In the genomic region with DNA sequence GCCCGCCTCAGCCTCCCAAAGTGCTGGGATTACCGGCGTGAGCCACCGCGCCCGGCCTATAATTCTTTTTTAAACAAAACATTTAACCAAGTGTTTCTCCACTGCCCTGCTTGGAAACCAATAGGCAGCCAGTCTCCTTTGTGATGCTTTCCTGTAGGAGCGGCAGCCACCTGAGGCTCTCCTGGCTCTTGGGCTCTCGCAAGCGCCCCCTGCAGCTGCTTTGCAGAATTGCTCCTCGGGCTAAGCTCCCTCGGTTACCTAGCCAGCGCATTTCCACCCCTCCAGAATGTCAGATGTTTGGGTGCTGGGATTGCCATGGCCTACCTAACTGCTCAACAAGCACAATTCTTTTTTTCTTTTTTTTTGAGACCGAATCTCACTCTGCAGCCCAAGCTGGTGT, we compare ENCODE assay signal across 12 cellular contexts. TPM values are rescaled to one million over a fixed set of nuclear protein-coding genes. Genes with fewer than 3 reads are reported as not detected.
DNase-seq lines count a peak whose midpoint lies in the region; ATAC-seq and TF ChIP-seq lines count a peak whose summit lies in the region.
"Had no signal": no experiment of that assay in that cellular context is flagged by ENCODE, and none has a peak within 500 bp of the region (broad histone marks: within the 10 kb centered on the region; RNA-seq: fewer than 3 reads in every experiment).

No MANE protein-coding gene starts in this region.

- 91% methylated on average over 13 of the region's 13 CpGs for WGBS in liver

- TF ChIP-seq CTCF in HCT116 (IDR thresholded peaks at IDR 0.05 in 2 of 3, conservative IDR thresholded peaks at IDR 0.05 in 1 of 3; ENCODE audit: borderline replicate concordance in 1 of 3, insufficient read depth in 1 of 3, low read depth in 2 of 3, low read length in 2 of 3) (peak; percentile 23 to 79 (median 68); a peak in 5 of 6 replicates), liver (IDR thresholded peaks at IDR 0.05; ENCODE audit: low read depth, low read length, missing input control) (peak; percentile 20), omental fat pad (IDR thresholded peaks at IDR 0.05) (no peak)

- RAD21 ChIA-PET in HCT116 (lab: Charles Lee; ENCODE audit: low non-redundant PET in 1 of 2, low total read pairs in 2 of 2, uncharacterized antibody in 2 of 2, unreplicated experiment in 2 of 2): no interaction called here

- peaks cover 60% of the 10 kb centered on the region for H3K4me1 ChIP-seq in CD8-positive, alpha-beta memory T cell (ENCODE audit: insufficient read depth, low read length)
- H3K4me1 ChIP-seq in HCT116 (ENCODE audit: control insufficient read depth in 1 of 2, insufficient read depth in 2 of 2, low read length in 2 of 2) (peaks cover 0 to 7% of the 10 kb centered on the region in 2 experiments; a peak in 2 of 4 replicates), liver (ENCODE audit: control insufficient read depth in 4 of 4, insufficient read depth in 4 of 4, low read length in 3 of 4) (peaks cover 5 to 14% (median 8%) of the 10 kb centered on the region in 4 donors)

- BruUV-seq in HCT116 (replicated peaks; lab: Mats Ljungman, UMichigan): no TSS peak

- peaks cover 14% of the 10 kb centered on the region for H3K36me3 ChIP-seq in CD8-positive, alpha-beta memory T cell (ENCODE audit: insufficient read depth, low read length)
- peaks cover 0 to 3% of the 10 kb centered on the region in 2 experiments; a peak in 1 of 4 replicates for H3K36me3 ChIP-seq in HCT116 (ENCODE audit: control insufficient read depth in 1 of 2, insufficient read depth in 2 of 2, low read length in 2 of 2)
- H3K36me3 ChIP-seq in liver (ENCODE audit: control insufficient read depth in 4 of 4, insufficient read depth in 3 of 4, low read depth in 1 of 4, low read length in 3 of 4): peaks cover 0 to 6% (median 2%) of the 10 kb centered on the region in 4 donors

- no peak overlapping the region for H3K27ac ChIP-seq in CD8-positive, alpha-beta memory T cell (ENCODE audit: low read depth, low read length)
- H3K27ac ChIP-seq in HCT116 (ENCODE audit: low read depth, low read length) (no peak overlapping the region), liver (ENCODE audit: low read depth in 1 of 2, low read length in 2 of 2) (no peak overlapping the region)
- H3K27ac ChIP-seq: suprapubic skin had no signal

- peak overlapping the region in 5 of 8 donors; percentile 47 to 90 (median 61) for H3K27ac Mint-ChIP-seq in CD8-positive, alpha-beta memory T cell
- no peak overlapping the region for H3K27ac Mint-ChIP-seq in activated T-cell treated with anti-CD3 and anti-CD28 coated beads, Interleukin-2, amount 50 U/mL, for 24 hours

- no peaks in the 10 kb centered on the region for H3K9me2 ChIP-seq in HCT116 (ENCODE audit: insufficient read depth)

- H3K27me3 ChIP-seq in CD8-positive, alpha-beta memory T cell (ENCODE audit: insufficient read depth, low read length, poor library complexity, severe bottlenecking): no peaks in the 10 kb centered on the region
- H3K27me3 ChIP-seq in HCT116 (ENCODE audit: insufficient read depth, low read length) (no peaks in the 10 kb centered on the region), liver (ENCODE audit: control insufficient read depth in 4 of 4, insufficient read depth in 4 of 4, low read length in 3 of 4) (no peaks in the 10 kb centered on the region)
- H3K27me3 ChIP-seq: suprapubic skin had no signal

- H2AFZ ChIP-seq in HCT116 (ENCODE audit: low read depth, low read length, poor library complexity, severe bottlenecking): no peak overlapping the region

- intact Hi-C loops in HCT116 (cut with micrococcal nuclease): no loop called here

- no peak for TF ChIP-seq POLR2A in HCT116 (IDR thresholded peaks at IDR 0.05; ENCODE audit: borderline replicate concordance, extremely low read depth, insufficient read depth, insufficient read length)

- CTCF ChIA-PET in CD8-positive, alpha-beta memory T cell (lab: Charles Lee): interaction anchor here (0.7 to 29.4 kb wide), 7 partner anchors 11 to 173 kb away, joined by 3 to 369 read pairs (median 6); a partner anchor contains a TSS
- CTCF ChIA-PET in HCT116 (lab: Charles Lee): interaction anchor here (1.0 to 1.5 kb wide), 5 partner anchors 9 to 173 kb away, joined by 3 to 4 read pairs (median 3); partner anchors contain the start of gene MRFAP1L1

- H3K79me2 ChIP-seq in HCT116 (ENCODE audit: insufficient read depth, low read length): peaks cover 16% of the 10 kb centered on the region

- DNase-seq in CD8-positive, alpha-beta memory T cell: peak in 2 of 5 donors; percentile 36 to 44
- DNase-seq in HCT116 (ENCODE audit: low read depth, low spot score): no peak
- DNase-seq in activated T-cell treated with anti-CD3 and anti-CD28 coated beads, Interleukin-2, amount 50 U/mL, for 24 hours: peak; percentile 61
- no peak for DNase-seq in omental fat pad (ENCODE audit: low spot score)
- DNase-seq in NCI-H1694 treated with DMSO at 0.1 percent for 48 hours (lab: John Stamatoyannopoulos, UW): no peak
- DNase-seq: NK-92 treated with Interleukin-12 subunit alpha and Interleukin-12 subunit beta, amount 100 ng/mL, for 24 hours; right cardiac atrium had no signal

- H3K9me3 Mint-ChIP-seq in CD8-positive, alpha-beta memory T cell: no peaks in the 10 kb centered on the region
- no peaks in the 10 kb centered on the region for H3K9me3 Mint-ChIP-seq in activated T-cell treated with anti-CD3 and anti-CD28 coated beads, Interleukin-2, amount 50 U/mL, for 24 hours

- ATAC-seq in HCT116 (peak; percentile 96), GM21619 (IDR thresholded peaks at IDR 0.05; ENCODE audit: unreplicated experiment) (no peak), omental fat pad (ENCODE audit: low FRiP score) (no peak), HG03097 (IDR thresholded peaks at IDR 0.05; ENCODE audit: low FRiP score, unreplicated experiment) (no peak)
- ATAC-seq: right cardiac atrium had no signal

- TF ChIP-seq RAD21 in HCT116 (IDR thresholded peaks at IDR 0.05; ENCODE audit: low read depth): peak; percentile 46
- TF ChIP-seq RAD21 in liver (IDR thresholded peaks at IDR 0.05): peak in 1 of 2 donors; percentile 34

- peaks cover 63 to 81% (median 77%) of the 10 kb centered on the region in 3 donors for H3K4me1 Mint-ChIP-seq in CD8-positive, alpha-beta memory T cell
- peaks cover 72% of the 10 kb centered on the region for H3K4me1 Mint-ChIP-seq in activated T-cell treated with anti-CD3 and anti-CD28 coated beads, Interleukin-2, amount 50 U/mL, for 24 hours (ENCODE audit: low read depth)

- no peaks in the 10 kb centered on the region for H4K20me1 ChIP-seq in HCT116 (ENCODE audit: insufficient read depth)

- no peak overlapping the region for H3K4me3 ChIP-seq in CD8-positive, alpha-beta memory T cell (ENCODE audit: low read length)
- H3K4me3 ChIP-seq in HCT116 (replicated peaks in 1 of 2; ENCODE audit: low read depth in 1 of 2, low read length in 2 of 2): no peak overlapping the region
- H3K4me3 ChIP-seq in liver (ENCODE audit: low read depth in 1 of 3, low read length in 3 of 3): no peak overlapping the region
- H3K4me3 ChIP-seq: suprapubic skin had no signal

- peaks cover 0 to 3% of the 10 kb centered on the region in 2 donors for H3K27me3 Mint-ChIP-seq in CD8-positive, alpha-beta memory T cell
- H3K27me3 Mint-ChIP-seq in activated T-cell treated with anti-CD3 and anti-CD28 coated beads, Interleukin-2, amount 50 U/mL, for 24 hours: no peaks in the 10 kb centered on the region
- H3K27me3 Mint-ChIP-seq: activated naive CD8-positive, alpha-beta T cell had no signal

- peaks cover 3 to 56% (median 17%) of the 10 kb centered on the region in 3 donors for H3K36me3 Mint-ChIP-seq in CD8-positive, alpha-beta memory T cell
- peaks cover 66% of the 10 kb centered on the region for H3K36me3 Mint-ChIP-seq in activated T-cell treated with anti-CD3 and anti-CD28 coated beads, Interleukin-2, amount 50 U/mL, for 24 hours (ENCODE audit: low read depth)

- no peak overlapping the region for H3K9ac ChIP-seq in HCT116 (ENCODE audit: low read length)
- no peak overlapping the region for H3K9ac ChIP-seq in liver (ENCODE audit: low read depth in 1 of 2, low read length in 2 of 2)

- no peak overlapping the region for H3K4me3 Mint-ChIP-seq in CD8-positive, alpha-beta memory T cell
- H3K4me3 Mint-ChIP-seq in activated T-cell treated with anti-CD3 and anti-CD28 coated beads, Interleukin-2, amount 50 U/mL, for 24 hours: no peak overlapping the region
- H3K4me3 Mint-ChIP-seq: activated naive CD8-positive, alpha-beta T cell had no signal

- H3K9me3 ChIP-seq in CD8-positive, alpha-beta memory T cell (ENCODE audit: low read length): no peaks in the 10 kb centered on the region
- H3K9me3 ChIP-seq in HCT116 (ENCODE audit: control insufficient read depth in 1 of 2, insufficient read depth in 1 of 2, low read depth in 1 of 2, low read length in 2 of 2): no peaks in the 10 kb centered on the region
- H3K9me3 ChIP-seq in liver (ENCODE audit: control insufficient read depth in 4 of 4, low read length in 3 of 4): no peaks in the 10 kb centered on the region
- H3K9me3 ChIP-seq: suprapubic skin had no signal

- H3K4me2 ChIP-seq in HCT116 (ENCODE audit: low read length): no peak overlapping the region

- POLR2A ChIA-PET in CD8-positive, alpha-beta memory T cell (lab: Charles Lee): interaction anchor here (1.3 to 2.6 kb wide), 2 partner anchors 11 to 27 kb away, joined by 6 to 17 read pairs; no protein-coding TSS in a partner anchor
- POLR2A ChIA-PET in HCT116 (lab: Charles Lee): interaction anchor here (0.7 kb wide), 1 partner anchor 9 kb away, joined by 3 read pairs; the partner anchor contains the start of gene MRFAP1L1

TF ChIP-seq in liver, 16 proteins besides CTCF, POLR2A, EP300 and RAD21 (continues in another document):
- no peak for TF ChIP-seq ATF3 (IDR thresholded peaks at IDR 0.05)

RNA-seq across cellular contexts. Expression of gene S100P, which starts 7.7 kb away (rescaled TPM):
- 1 to 10 TPM; 1.0 to 1.2 TPM for total RNA-seq in CD8-positive, alpha-beta memory T cell
- polyA plus RNA-seq in CD8-positive, alpha-beta memory T cell: 1.7 TPM
- total RNA-seq in HCT116 (2021; ENCODE audit: unreplicated experiment) (4.1 TPM), liver (1 to 10 TPM in 1 of 2 donors, under 1 TPM in 1; 0.42 to 3.1 TPM), omental fat pad (10 to 100 TPM in 1 of 4 donors, 1 to 10 TPM in 1, under 1 TPM in 1, not detected in 1; 0.60 to 10.9 (median 1.1) TPM)
- 7.1 and 14.8 TPM in 2 replicates for polyA plus RNA-seq in HCT116 (2012)
- polyA plus RNA-seq in liver: 1 to 10 TPM; 1.7 to 2.9 TPM

RNA-seq across cellular contexts. Expression of gene MRFAP1L1, which starts 8.3 kb away (rescaled TPM):
- 10 to 100 TPM; 54.9 to 55.9 TPM for total RNA-seq in CD8-positive, alpha-beta memory T cell
- polyA plus RNA-seq in CD8-positive, alpha-beta memory T cell: 142 TPM
- total RNA-seq in HCT116 (2021; ENCODE audit: unreplicated experiment) (43.0 TPM), liver (10 to 100 TPM; 30.2 to 41.8 TPM), omental fat pad (10 to 100 TPM; 42.7 to 56.3 (median 45.9) TPM)
- 31.9 and 39.3 TPM in 2 replicates for polyA plus RNA-seq in HCT116 (2012)
- 10 to 100 TPM; 29.8 to 31.2 TPM for polyA plus RNA-seq in liver

RNA-seq across cellular contexts. Expression of gene BLOC1S4, which starts 14.6 kb away (rescaled TPM):
- 10 to 100 TPM; 21.5 to 22.9 TPM for total RNA-seq in CD8-positive, alpha-beta memory T cell
- 96.7 TPM for polyA plus RNA-seq in CD8-positive, alpha-beta memory T cell
- total RNA-seq in HCT116 (2021; ENCODE audit: unreplicated experiment) (15.7 TPM), liver (1 to 10 TPM; 4.9 to 7.7 TPM), omental fat pad (10 to 100 TPM; 12.3 to 23.3 (median 13.9) TPM)
- polyA plus RNA-seq in HCT116 (2012): 13.0 and 15.2 TPM in 2 replicates
- polyA plus RNA-seq in liver: 1 to 10 TPM; 5.0 to 5.8 TPM

Comparison
In these comparisons a context has a peak if more than half of its experiments do, and no peak if none do; other contexts are left out.
1. CTCF ChIP-seq: peak in HCT116 (3 of 3) and liver (single experiment); none in omental fat pad (0 of 3).